8 cellular contexts compared by ENCODE assay signal in genomic region chr5:93585054-93585751, GRCh38. TPM values are rescaled to one million over a fixed set of nuclear protein-coding genes. Genes with fewer than 3 reads are reported as not detected.
A peak's percentile ranks its signal among the peaks of the same experiment; 100 is the strongest.
DNase-seq lines count a peak whose midpoint lies in the region; ATAC-seq and TF ChIP-seq lines count a peak whose summit lies in the region.

No MANE protein-coding gene starts in this region.

- intact Hi-C loops in aorta (cut with DNase I): no loop called here

- peak; percentile 46 for DNase-seq in DMS 273 treated with DMSO at 0.1 percent for 48 hours (lab: John Stamatoyannopoulos, UW)
- DNase-seq in LHCN-M2 (ENCODE audit: low read depth): peak; percentile 42
- DNase-seq in cardiac fibroblast (ENCODE audit: low read depth in 2 of 2): no peak
- no peak for DNase-seq in lung (ENCODE audit: low spot score)
- DNase-seq in aorta: no peak
- no peak for DNase-seq in NCI-H2227 treated with DMSO at 0.1 percent for 48 hours (lab: John Stamatoyannopoulos, UW)
- no peak for DNase-seq in stimulated activated CD4-positive, alpha-beta T cell treated with anti-CD3 and anti-CD28 coated beads, Interleukin-4, amount 100 ng/mL, for 1 hour

- no peak for TF ChIP-seq CTCF in cardiac fibroblast (IDR thresholded peaks at IDR 0.05; ENCODE audit: low read depth, low read length)
- TF ChIP-seq CTCF in lung (IDR thresholded peaks at IDR 0.05; ENCODE audit: control extremely low read depth, extremely low read depth): no peak

- H3K4me3 ChIP-seq in cardiac fibroblast (replicated peaks in 1 of 2; ENCODE audit: low read depth in 2 of 2, low read length in 2 of 2) (peak overlapping the region; percentile 67 to 86), lung (peak overlapping the region; percentile 77), aorta (ENCODE audit: low read length in 2 of 2) (peak overlapping the region; percentile 66 to 69)

- H3K4me1 ChIP-seq in lung (ENCODE audit: control insufficient read depth in 2 of 2, insufficient read depth in 2 of 2, low read length in 2 of 2) (peaks cover 0 to 14% of the 10 kb centered on the region in 2 donors), aorta (ENCODE audit: control insufficient read depth in 1 of 2, insufficient read depth in 2 of 2, low read length in 2 of 2) (no peaks in the 10 kb centered on the region)

- H3K36me3 ChIP-seq in lung (ENCODE audit: control insufficient read depth in 2 of 2, insufficient read depth in 2 of 2, low read length in 2 of 2): peaks cover 0 to 6% of the 10 kb centered on the region in 2 donors
- no peaks in the 10 kb centered on the region for H3K36me3 ChIP-seq in aorta (ENCODE audit: control insufficient read depth in 1 of 2, insufficient read depth in 2 of 2, low read length in 1 of 2)

- H3K27ac ChIP-seq in lung (ENCODE audit: low read depth in 1 of 2, low read length in 1 of 2) (peak overlapping the region in 1 of 2 donors; percentile 82), aorta (ENCODE audit: low read depth in 1 of 2, low read length in 2 of 2) (no peak overlapping the region)

- ATAC-seq in lung (ENCODE audit: insufficient read depth, low FRiP score) (no peak), aorta (ENCODE audit: low FRiP score) (no peak), HG03108 (IDR thresholded peaks at IDR 0.05; ENCODE audit: unreplicated experiment) (no peak)

- 2% methylated on average over 55 to 68 of the region's 68 CpGs for WGBS in lung, 2 donors
- 2% methylated on average over 55 to 68 of the region's 68 CpGs for WGBS in aorta, 2 donors

- H3K9me3 ChIP-seq in lung (ENCODE audit: control insufficient read depth in 2 of 2, insufficient read depth in 1 of 2, low read length in 1 of 2) (peaks cover 0 to 11% of the 10 kb centered on the region in 2 donors), aorta (ENCODE audit: control insufficient read depth, low read length) (no peaks in the 10 kb centered on the region)

- no peaks in the 10 kb centered on the region for H3K27me3 ChIP-seq in lung (ENCODE audit: control insufficient read depth, insufficient read depth)
- no peaks in the 10 kb centered on the region for H3K27me3 ChIP-seq in aorta (ENCODE audit: control insufficient read depth in 1 of 2, insufficient read depth in 2 of 2, low read length in 1 of 2)

RNA-seq across cellular contexts. Expression of gene NR2F1, which starts 2.2 kb away (rescaled TPM):
- 16.8 and 17.1 TPM in 2 replicates for total RNA-seq in LHCN-M2 (2014; rRNA removed)
- polyA plus RNA-seq in LHCN-M2 (2012): 14.0 TPM
- 100 to 1,000 TPM in 1 of 2 donors, 10 to 100 TPM in 1; 57.3 to 104 TPM for total RNA-seq in lung
- 10 to 100 TPM; 15.2 to 59.3 TPM for polyA plus RNA-seq in lung
- 10 to 100 TPM in 1 of 2 donors, 1 to 10 TPM in 1; 10.0 to 27.0 TPM for total RNA-seq in aorta
- under 1 TPM in 1 of 2 donors, not detected in 1; 0.72 TPM for polyA plus RNA-seq in aorta

RNA-seq across cellular contexts. Expression of gene NR2F1-AS1, which starts 4.2 kb away (rescaled TPM):
- 10.4 and 10.8 TPM in 2 replicates for total RNA-seq in LHCN-M2 (2014; rRNA removed)
- 33.4 TPM for polyA plus RNA-seq in LHCN-M2 (2012)
- 10 to 100 TPM in 1 of 2 donors, 1 to 10 TPM in 1; 8.9 to 50.0 TPM for total RNA-seq in lung
- polyA plus RNA-seq in lung: 10 to 100 TPM in 1 of 2 donors, 1 to 10 TPM in 1; 3.6 to 12.9 TPM
- 10 to 100 TPM in 1 of 2 donors, 1 to 10 TPM in 1; 7.6 to 16.8 TPM for total RNA-seq in aorta
- 1 to 10 TPM in 1 of 2 donors, under 1 TPM in 1; 0.08 to 2.8 TPM for polyA plus RNA-seq in aorta

Comparison
In these comparisons a context has a peak if more than half of its experiments do, and no peak if none do; other contexts are left out.
1. DNase-seq: peak in DMS 273 treated with DMSO at 0.1 percent for 48 hours (single experiment) and LHCN-M2 (single experiment); none in cardiac fibroblast (0 of 2), lung (single experiment), aorta (0 of 2), NCI-H2227 treated with DMSO at 0.1 percent for 48 hours (single experiment) and stimulated activated CD4-positive, alpha-beta T cell treated with anti-CD3 and anti-CD28 coated beads, Interleukin-4, amount 100 ng/mL, for 1 hour (single experiment).
2. Peak in every context shown above with its lines, with median percentiles within 50 percentile points of each other: H3K4me3 ChIP-seq.